ENCODE assay signal across 2 cellular contexts in the genomic region with DNA sequence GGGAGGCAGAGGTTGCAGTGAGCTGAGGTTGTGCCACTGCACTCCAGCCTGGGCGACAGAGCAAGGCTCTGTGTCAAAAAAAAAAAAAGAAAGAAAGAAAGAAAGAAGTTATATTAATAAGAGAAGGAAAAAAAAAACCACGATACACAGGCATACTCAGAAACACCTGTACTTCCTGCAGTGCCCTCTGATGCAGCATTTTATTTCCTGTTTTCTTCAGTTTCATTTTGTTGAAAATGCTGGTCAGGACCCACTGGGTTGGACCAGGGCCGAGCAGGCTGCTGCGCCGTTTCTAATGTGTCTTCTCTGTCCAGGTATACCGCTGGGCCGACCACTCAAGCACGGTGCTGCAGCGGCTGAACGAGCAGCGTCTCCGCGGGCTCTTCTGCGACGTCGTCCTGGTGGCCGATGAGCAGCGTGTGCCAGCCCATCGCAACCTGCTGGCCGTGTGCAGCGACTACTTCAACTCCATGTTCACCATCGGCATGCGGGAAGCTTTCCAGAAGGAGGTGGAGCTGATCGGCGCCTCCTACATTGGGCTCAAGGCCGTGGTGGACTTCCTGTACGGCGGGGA.
TF ChIP-seq lines count a peak whose summit lies in the region.

No MANE protein-coding gene starts in this region.

TF ChIP-seq in HepG2, 621 proteins besides CTCF, POLR2A, EP300 and RAD21:
- TF ChIP-seq AGO2 (optimal IDR thresholded peaks at IDR 0.05; ENCODE audit: low read depth, low read length) (peak; percentile 18), HMG20B (CRISPR knock-in tag; conservative IDR thresholded peaks at IDR 0.05) (no peak)

TF ChIP-seq in H1, 55 proteins besides CTCF, POLR2A, EP300 and RAD21:
- TF ChIP-seq SP2 (IDR thresholded peaks at IDR 0.05; ENCODE audit: low read length) (no peak), GTF2F1 (IDR thresholded peaks at IDR 0.05; ENCODE audit: borderline replicate concordance, low read depth, low read length) (no peak), TAF1 (IDR thresholded peaks at IDR 0.05; ENCODE audit: low read depth, low read length) (no peak), SIN3A (conservative IDR thresholded peaks at IDR 0.05 in 1 of 2, IDR thresholded peaks at IDR 0.05 in 1 of 2; ENCODE audit: low read depth in 1 of 2, low read length in 2 of 2) (no peak), PHF8 (conservative IDR thresholded peaks at IDR 0.05; ENCODE audit: low read depth, low read length) (no peak), CHD2 (IDR thresholded peaks at IDR 0.05; ENCODE audit: low read length) (no peak), FOSL1 (IDR thresholded peaks at IDR 0.05; ENCODE audit: insufficient read depth, low read depth, low read length) (no peak), SUZ12 (IDR thresholded peaks at IDR 0.05; ENCODE audit: low read length) (no peak), YY1 (IDR thresholded peaks at IDR 0.05; ENCODE audit: low read depth, low read length) (no peak), TEAD4 (IDR thresholded peaks at IDR 0.05; ENCODE audit: low read depth, low read length) (no peak), CBX8 (IDR thresholded peaks at IDR 0.05; ENCODE audit: borderline replicate concordance, low read depth, low read length) (no peak), KDM4A (IDR thresholded peaks at IDR 0.05; ENCODE audit: low read depth, low read length, severe bottlenecking) (no peak)
